Comparison of ENCODE assay signal across 11 cellular contexts in the genomic region with DNA sequence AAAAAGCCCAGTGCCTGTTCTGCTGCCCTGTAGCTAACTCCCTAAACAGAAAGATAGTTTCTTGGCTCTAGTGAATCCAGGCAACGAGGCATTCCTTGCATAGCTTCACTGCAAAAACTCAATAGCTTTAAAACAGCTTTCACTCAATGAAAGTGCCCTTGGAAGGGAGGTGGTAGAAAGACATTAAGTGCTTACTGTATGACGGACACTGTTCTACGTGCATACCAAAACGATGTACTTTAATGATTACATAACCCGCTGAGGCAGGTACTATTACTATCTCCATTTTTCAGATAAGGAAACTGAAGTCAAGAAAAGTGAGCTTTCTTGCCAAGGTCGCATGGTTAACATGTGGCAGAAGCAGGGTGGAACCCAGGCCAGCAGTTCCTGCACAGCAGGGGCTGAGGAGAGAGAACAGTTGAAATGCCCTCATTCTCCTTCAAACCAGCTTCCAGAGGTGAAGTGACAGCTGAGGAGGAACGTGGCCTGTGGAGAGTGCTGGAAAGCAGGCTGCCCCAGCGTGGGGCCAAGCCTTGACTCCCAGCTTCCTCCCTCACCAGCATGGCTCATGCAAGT.
DNase-seq lines count a peak whose midpoint lies in the region; ATAC-seq and TF ChIP-seq lines count a peak whose summit lies in the region.
"Had no signal": no experiment of that assay in that cellular context is flagged by ENCODE, and none has a peak within 500 bp of the region (broad histone marks: within the 10 kb centered on the region; RNA-seq: fewer than 3 reads in every experiment).

No MANE protein-coding gene starts in this region.

- H3K27ac ChIP-seq in brain microvascular endothelial cell = peak overlapping the region; percentile 89
- H3K27ac ChIP-seq in right atrium auricular region = peak overlapping the region; percentile 58 to 73
- H3K27ac ChIP-seq in sigmoid colon = peak overlapping the region; percentile 61 to 75 (median 68)

- no peak for TF ChIP-seq EP300 in sigmoid colon (IDR thresholded peaks at IDR 0.05)

- H3K36me3 ChIP-seq in brain microvascular endothelial cell (replicated peaks) (no peaks in the 10 kb centered on the region), right atrium auricular region (no peaks in the 10 kb centered on the region), sigmoid colon (no peaks in the 10 kb centered on the region)
- H3K36me3 ChIP-seq: spleen had no signal

- ATAC-seq in GM18519 (IDR thresholded peaks at IDR 0.05; ENCODE audit: low FRiP score, unreplicated experiment) = no peak
- ATAC-seq in HG02623 (IDR thresholded peaks at IDR 0.05; ENCODE audit: unreplicated experiment) = no peak
- ATAC-seq: K562; stimulated activated effector memory CD8-positive, alpha-beta T cell treated with anti-CD3 and anti-CD28 coated beads, Interleukin-12 subunit alpha, Interleukin-12 subunit beta, amount 100 ng/mL, for 72 hours had no signal

- no peak for TF ChIP-seq POLR2A in sigmoid colon (IDR thresholded peaks at IDR 0.05)

- H3K27me3 ChIP-seq in brain microvascular endothelial cell (replicated peaks) = no peaks in the 10 kb centered on the region
- no peaks in the 10 kb centered on the region for H3K27me3 ChIP-seq in right atrium auricular region
- no peaks in the 10 kb centered on the region for H3K27me3 ChIP-seq in sigmoid colon

- 44 to 62% methylated on average over 8 of the region's 8 CpGs for WGBS in sigmoid colon, 2 donors

- peaks cover 0 to 24% of the 10 kb centered on the region in 2 donors for H3K4me1 ChIP-seq in right atrium auricular region
- peaks cover 0 to 49% (median 45%) of the 10 kb centered on the region in 4 donors for H3K4me1 ChIP-seq in sigmoid colon

- H3K9me3 ChIP-seq in right atrium auricular region (no peaks in the 10 kb centered on the region), sigmoid colon (no peaks in the 10 kb centered on the region)
- H3K9me3 ChIP-seq: spleen had no signal

- TF ChIP-seq CTCF in brain microvascular endothelial cell (IDR thresholded peaks at IDR 0.05; ENCODE audit: low read depth, low read length, missing control alignments) (no peak), right atrium auricular region (IDR thresholded peaks at IDR 0.05) (no peak), sigmoid colon (IDR thresholded peaks at IDR 0.05) (no peak)

- DNase-seq in GM03348 (ENCODE audit: low spot score) (peak; percentile 55), brain microvascular endothelial cell (no peak), right atrium auricular region (ENCODE audit: low spot score) (no peak), sigmoid colon (no peak), middle frontal gyrus (ENCODE audit: extremely low spot score, low spot score) (no peak)
- DNase-seq in activated CD4-positive, alpha-beta T cell treated with anti-CD3 and anti-CD28 coated beads, Interleukin-2, amount 50 U/mL, for 4 hours = no peak
- DNase-seq: spleen had no signal

- intact Hi-C loops in sigmoid colon (cut with DNase I) = loop anchor here (5.0 kb wide), 1 partner anchor 290 kb away; no protein-coding TSS in a partner anchor

- H3K4me3 ChIP-seq in brain microvascular endothelial cell (ENCODE audit: low read depth, low read length) (no peak overlapping the region), right atrium auricular region (no peak overlapping the region), sigmoid colon (no peak overlapping the region)
- H3K4me3 ChIP-seq: K562, spleen had no signal

- in situ Hi-C loops in brain microvascular endothelial cell (cut with HindIII; ENCODE audit: low pct_ligation_motif_present, low sequenced_read_pairs) = no loop called here
